8 cellular contexts compared by ENCODE assay signal in the genomic region with DNA sequence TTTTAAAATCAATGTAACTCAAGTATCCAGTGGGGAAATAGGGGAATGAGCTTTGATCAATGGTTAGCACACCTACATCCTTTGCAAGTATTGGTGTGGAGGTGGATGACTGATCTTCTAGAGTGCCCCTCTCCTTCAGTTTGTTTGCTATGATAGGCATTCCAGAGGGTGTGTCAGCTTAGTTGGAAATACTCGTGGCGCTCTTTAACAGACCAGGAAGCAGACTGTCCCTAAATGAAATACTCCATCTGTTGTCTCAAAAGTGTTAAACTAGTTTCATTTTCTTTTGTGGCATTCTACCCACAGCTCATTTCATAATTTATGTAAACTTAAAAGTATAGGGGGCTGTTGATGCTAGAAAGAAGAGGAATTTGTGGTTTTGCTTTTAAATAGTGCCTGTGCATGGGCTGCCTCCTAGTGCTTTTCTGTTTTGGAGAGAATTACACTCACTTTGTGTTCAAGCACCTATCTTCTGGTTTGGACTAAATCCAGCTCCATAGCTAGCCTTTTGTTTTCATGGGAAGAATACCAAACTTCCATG.
A peak's percentile ranks its signal among the peaks of the same experiment; 100 is the strongest.
DNase-seq lines count a peak whose midpoint lies in the region; ATAC-seq lines count a peak whose summit lies in the region.

No MANE protein-coding gene starts in this region.

- H3K9me3 Mint-ChIP-seq in activated CD8-positive, alpha-beta T cell treated with anti-CD3 and anti-CD28 coated beads, Interleukin-2, amount 10 ng/mL, durations not matched to agents 7 days and 5 days (ENCODE audit: insufficient read depth) = no peaks in the 10 kb centered on the region

- ATAC-seq in GM21367 (IDR thresholded peaks at IDR 0.05; ENCODE audit: unreplicated experiment) (peak; percentile 73), right cardiac atrium (peak; percentile 68 to 73)
- ATAC-seq in activated CD8-positive, alpha-beta T cell treated with anti-CD3 and anti-CD28 coated beads, Interleukin-2, amount 10 ng/mL, durations not matched to agents 7 days and 5 days = peak; percentile 72

- intact Hi-C loops in right cardiac atrium (cut with DNase I) = no loop called here

- H3K4me3 ChIP-seq in right cardiac atrium (ENCODE audit: low read length) (no peak overlapping the region), thymus (ENCODE audit: low read length) (peak overlapping the region; percentile 3)

- H3K27me3 Mint-ChIP-seq in activated CD8-positive, alpha-beta T cell treated with anti-CD3 and anti-CD28 coated beads, Interleukin-2, amount 10 ng/mL, durations not matched to agents 7 days and 5 days (ENCODE audit: low read depth) = peaks cover 5% of the 10 kb centered on the region

- H3K9me3 ChIP-seq in right cardiac atrium (ENCODE audit: control insufficient read depth, low read length) (no peaks in the 10 kb centered on the region), thymus (ENCODE audit: control insufficient read depth) (no peaks in the 10 kb centered on the region)

- H3K27ac Mint-ChIP-seq in activated CD8-positive, alpha-beta T cell treated with anti-CD3 and anti-CD28 coated beads, Interleukin-2, amount 10 ng/mL, durations not matched to agents 7 days and 5 days = peak overlapping the region; percentile 41

- H3K27me3 ChIP-seq in right cardiac atrium (ENCODE audit: control insufficient read depth, insufficient read depth) (no peaks in the 10 kb centered on the region), thymus (ENCODE audit: control insufficient read depth, insufficient read depth) (no peaks in the 10 kb centered on the region)

- peaks cover 12% of the 10 kb centered on the region for H3K4me1 Mint-ChIP-seq in activated CD8-positive, alpha-beta T cell treated with anti-CD3 and anti-CD28 coated beads, Interleukin-2, amount 10 ng/mL, durations not matched to agents 7 days and 5 days (ENCODE audit: low read depth)

- H3K4me1 ChIP-seq in right cardiac atrium (ENCODE audit: control insufficient read depth, insufficient read depth, low read length) = peaks cover 6% of the 10 kb centered on the region
- H3K4me1 ChIP-seq in thymus (ENCODE audit: control insufficient read depth, insufficient read depth, low read length) = peaks cover 4% of the 10 kb centered on the region

- WGBS in right cardiac atrium = 8% methylated on average over 2 of the region's 2 CpGs
- 0% methylated on average over 2 of the region's 2 CpGs for WGBS in thymus

- H3K36me3 ChIP-seq in thymus (ENCODE audit: control insufficient read depth, insufficient read depth) = no peaks in the 10 kb centered on the region

- peak overlapping the region; percentile 51 for H3K27ac ChIP-seq in right cardiac atrium (ENCODE audit: low read length)
- peak overlapping the region; percentile 61 for H3K27ac ChIP-seq in thymus (ENCODE audit: low read depth)

- POLR2A ChIA-PET in activated CD8-positive, alpha-beta T cell treated with anti-CD3 and anti-CD28 coated beads, Interleukin-2, amount 10 ng/mL, durations not matched to agents 7 days and 5 days (lab: Charles Lee) = interaction anchor here (0.5 to 2.3 kb wide), 9 partner anchors 11 to 207 kb away, joined by 3 to 19 read pairs (median 4); partner anchors contain the start of gene GLS

- DNase-seq in ELF-1 (ENCODE audit: low read depth, low spot score) (peak; percentile 20), HS-5 (ENCODE audit: low read depth) (peak; percentile 34), right cardiac atrium (no peak), NCI-H345 treated with DMSO at 0.1 percent for 48 hours (lab: John Stamatoyannopoulos, UW; ENCODE audit: unreplicated experiment) (no peak), iPS-NIHi11 (ENCODE audit: low spot score) (no peak)
- no peak for DNase-seq in activated CD8-positive, alpha-beta T cell treated with anti-CD3 and anti-CD28 coated beads, Interleukin-2, amount 10 ng/mL, durations not matched to agents 7 days and 5 days

- H3K36me3 Mint-ChIP-seq in activated CD8-positive, alpha-beta T cell treated with anti-CD3 and anti-CD28 coated beads, Interleukin-2, amount 10 ng/mL, durations not matched to agents 7 days and 5 days (ENCODE audit: low read depth) = no peaks in the 10 kb centered on the region

- no peak overlapping the region for H3K4me3 Mint-ChIP-seq in activated CD8-positive, alpha-beta T cell treated with anti-CD3 and anti-CD28 coated beads, Interleukin-2, amount 10 ng/mL, durations not matched to agents 7 days and 5 days

- CTCF ChIA-PET in activated CD8-positive, alpha-beta T cell treated with anti-CD3 and anti-CD28 coated beads, Interleukin-2, amount 10 ng/mL, durations not matched to agents 7 days and 5 days (lab: Charles Lee) = interaction anchor here (0.6 to 5.1 kb wide), 39 partner anchors 9 to 266 kb away, joined by 3 to 51 read pairs (median 4); partner anchors contain the start of gene GLS

Comparison
In these comparisons a context has a peak if more than half of its experiments do, and no peak if none do; other contexts are left out.
1. DNase-seq: peak in ELF-1 (single experiment) and HS-5 (single experiment); none in activated CD8-positive, alpha-beta T cell treated with anti-CD3 and anti-CD28 coated beads, Interleukin-2, amount 10 ng/mL, durations not matched to agents 7 days and 5 days (single experiment), right cardiac atrium (0 of 3), NCI-H345 treated with DMSO at 0.1 percent for 48 hours (single experiment) and iPS-NIHi11 (single experiment).
2. Peak in every context shown above with its lines, with median percentiles within 50 percentile points of each other: ATAC-seq.